ENCODE assay signal across 17 cellular contexts in the genomic region with DNA sequence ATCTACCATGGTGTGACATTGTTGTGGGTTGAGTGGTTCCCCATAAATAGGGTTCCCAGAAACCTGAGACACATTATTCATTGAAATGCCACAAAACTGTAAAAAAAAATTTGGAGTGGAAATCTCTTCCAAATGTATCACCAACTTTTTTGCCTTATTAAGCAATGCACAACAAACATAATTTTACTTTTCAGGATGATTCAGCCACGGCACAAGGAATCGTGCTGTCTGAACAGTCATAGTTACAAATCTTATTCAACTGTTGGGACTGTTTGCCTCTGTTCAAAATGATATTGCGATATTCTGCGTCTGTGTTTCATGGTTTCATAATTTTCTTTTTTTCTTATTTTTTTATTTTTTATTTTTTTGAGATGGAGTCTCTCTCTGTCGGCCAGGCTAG.
DNase-seq lines count a peak whose midpoint lies in the region; TF ChIP-seq lines count a peak whose summit lies in the region.
"Had no signal": no experiment of that assay in that cellular context is flagged by ENCODE, and none has a peak within 500 bp of the region (broad histone marks: within the 10 kb centered on the region; RNA-seq: fewer than 3 reads in every experiment).

No MANE protein-coding gene starts in this region.

- TF ChIP-seq CTCF in fibroblast of mammary gland (conservative IDR thresholded peaks at IDR 0.05; ENCODE audit: control insufficient read depth, insufficient read depth, low read depth, low read length), result no peak

- CTCF ChIA-PET in HEK293T (lab: Yijun Ruan, JAX), result no interaction called here

- H3K4me3 ChIP-seq in fibroblast of mammary gland (ENCODE audit: control insufficient read depth, low read depth, low read length), result no peak overlapping the region
- H3K4me3 ChIP-seq: A549, GM23338, K562 had no signal

- POLR2A ChIA-PET in HEK293T (lab: Yijun Ruan, JAX), result no interaction called here

- DNase-seq in GM03348 (ENCODE audit: low spot score), result peak; percentile 59
- DNase-seq in HS-5 (ENCODE audit: low read depth), result peak; percentile 20
- peak; percentile 45 for DNase-seq in fibroblast of mammary gland (ENCODE audit: low read depth)
- no peak for DNase-seq in NCI-H2227 treated with DMSO at 0.1 percent for 48 hours (lab: John Stamatoyannopoulos, UW)
- DNase-seq in HEK293T (ENCODE audit: extremely low spot score), result no peak
- no peak for DNase-seq in SIG-M5 (lab: John Stamatoyannopoulos, UW)
- DNase-seq: BE2C; CD4-positive, alpha-beta memory T cell; COR-L47; DMS153; DMS79 treated with DMSO at 0.1 percent for 48 hours; GDM1; H7; Karpas-422 had no signal

TF ChIP-seq in HEK293T, 16 proteins besides CTCF, POLR2A, EP300 and RAD21:
- no peak for TF ChIP-seq TARDBP (IDR thresholded peaks at IDR 0.05)
- TF ChIP-seq CTBP1 (IDR thresholded peaks at IDR 0.05; ENCODE audit: borderline replicate concordance), result no peak
- no peak for TF ChIP-seq NFRKB (IDR thresholded peaks at IDR 0.05)
- no peak for TF ChIP-seq ARNT (IDR thresholded peaks at IDR 0.05)
- no peak for TF ChIP-seq LEF1 (IDR thresholded peaks at IDR 0.05; ENCODE audit: borderline replicate concordance)
- TF ChIP-seq SP1 (IDR thresholded peaks at IDR 0.05), result no peak
- TF ChIP-seq ZNF384 (IDR thresholded peaks at IDR 0.05), result no peak
- no peak for TF ChIP-seq HDGF (IDR thresholded peaks at IDR 0.05; ENCODE audit: borderline replicate concordance)
- no peak for TF ChIP-seq SUZ12 (IDR thresholded peaks at IDR 0.05)
- TF ChIP-seq FOXM1 (IDR thresholded peaks at IDR 0.05; ENCODE audit: borderline replicate concordance), result no peak
- no peak for TF ChIP-seq FOXA1 (IDR thresholded peaks at IDR 0.05)
- TF ChIP-seq L3MBTL2 (conservative IDR thresholded peaks at IDR 0.05), result no peak

Comparison
In these comparisons a context has a peak if more than half of its experiments do, and no peak if none do; other contexts are left out.
1. DNase-seq: peak in GM03348 (single experiment), HS-5 (single experiment) and fibroblast of mammary gland (single experiment); none in NCI-H2227 treated with DMSO at 0.1 percent for 48 hours (single experiment), HEK293T (single experiment) and SIG-M5 (single experiment).